20 cellular contexts compared by ENCODE assay signal in genomic region chr1:17912491-17912890, GRCh38.
"Had no signal": no experiment of that assay in that cellular context is flagged by ENCODE, and none has a peak within 500 bp of the region (broad histone marks: within the 10 kb centered on the region; RNA-seq: fewer than 3 reads in every experiment).

No MANE protein-coding gene starts in this region.

- H3K9ac ChIP-seq: SK-N-SH had no signal

- H3K4me2 ChIP-seq: SK-N-SH had no signal

- DNase-seq: KBM-7, MV-4-11, NCI-H1048, NCI-H1105 treated with DMSO at 0.1 percent for 48 hours, NCI-H1417 treated with DMSO at 0.1 percent for 48 hours, NCI-H146, NCI-H1694 treated with DMSO at 0.1 percent for 48 hours, NCI-H1930, NCI-H2081, NCI-H2107, NCI-H2227 treated with DMSO at 0.1 percent for 48 hours, NCI-H510A, NCI-H524 treated with DMSO at 0.1 percent for 48 hours, NCI-H69, NCI-H774, PC-3, SHP77, SK-N-SH had no signal

- H3K27ac ChIP-seq: RWPE1 had no signal

- H3K9me3 ChIP-seq: SK-N-SH had no signal

- ATAC-seq: Panc1, PC-3 had no signal
